In the genomic region with DNA sequence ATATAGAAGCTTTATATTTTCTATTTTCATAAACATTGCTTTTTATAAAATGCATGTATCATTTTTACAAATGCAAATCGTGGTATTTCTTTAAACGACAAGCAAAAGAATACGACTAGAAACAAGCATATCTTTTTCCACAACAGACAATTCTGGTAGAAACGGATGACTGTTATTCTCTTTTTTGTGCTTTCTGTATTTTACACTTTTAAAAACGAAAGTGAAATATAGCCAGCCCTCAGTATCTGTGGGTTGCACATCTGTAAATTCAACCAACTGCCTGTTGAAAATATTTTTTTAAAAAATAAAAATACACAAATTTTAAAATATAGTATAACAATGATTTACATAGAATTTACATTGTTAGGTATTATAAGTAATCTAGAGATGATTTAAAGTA, we compare ENCODE assay signal across 15 cellular contexts.
DNase-seq lines count a peak whose midpoint lies in the region; ATAC-seq, FAIRE-seq and TF ChIP-seq lines count a peak whose summit lies in the region.
"Had no signal": no experiment of that assay in that cellular context is flagged by ENCODE, and none has a peak within 500 bp of the region (broad histone marks: within the 10 kb centered on the region; RNA-seq: fewer than 3 reads in every experiment).

No MANE protein-coding gene starts in this region.

- H3K79me2 ChIP-seq in Loucy (ENCODE audit: insufficient read depth, low read length), result no peaks in the 10 kb centered on the region

- peak overlapping the region; percentile 45 for H3K9ac ChIP-seq in Loucy (ENCODE audit: low read depth, low read length, poor library complexity, severe bottlenecking)

- peak overlapping the region; percentile 83; the same call in 1 of the 2 replicates for H2AFZ ChIP-seq in Loucy (ENCODE audit: low read length)

- in situ Hi-C loops in KBM-7 (cut with MboI; ENCODE audit: low pct_unique_long_range_greater_than_20kb, low sequenced_read_pairs), result no loop called here

- intact Hi-C loops in left cardiac atrium (cut with DNase I), result no loop called here

- H3K4me3 ChIP-seq in Loucy (ENCODE audit: low read length, poor library complexity, severe bottlenecking), result peak overlapping the region; percentile 61
- H3K4me3 ChIP-seq: lung had no signal

- no peaks in the 10 kb centered on the region for H3K9me2 ChIP-seq in Loucy (replicated peaks; ENCODE audit: low read depth, low read length)

- no peaks in the 10 kb centered on the region for H3K9me3 ChIP-seq in Loucy (ENCODE audit: insufficient read depth, low read depth, low read length)

- H3K4me1 ChIP-seq in Loucy (ENCODE audit: insufficient read depth, low read length, poor library complexity, severe bottlenecking), result peaks cover 3% of the 10 kb centered on the region

- H4K20me1 ChIP-seq in Loucy (ENCODE audit: insufficient read depth, low read length, poor library complexity, severe bottlenecking), result no peaks in the 10 kb centered on the region

- DNase-seq in KBM-7, result no peak
- no peak for DNase-seq in left cardiac atrium
- DNase-seq: activated naive CD8-positive, alpha-beta T cell treated with anti-CD3 and anti-CD28 coated beads, Interleukin-2, amount 50 U/mL, for 24 hours; foreskin melanocyte; NCI-H1436; NCI-H510A treated with DMSO at 0.1 percent for 48 hours had no signal

- H3K27me3 ChIP-seq in Loucy (ENCODE audit: insufficient read depth, low read length, poor library complexity, severe bottlenecking), result no peaks in the 10 kb centered on the region

- no peaks in the 10 kb centered on the region for H3F3A ChIP-seq in Loucy (ENCODE audit: low read depth)

- TF ChIP-seq CTCF in Loucy (conservative IDR thresholded peaks at IDR 0.05; ENCODE audit: low read length), result no peak

- no peaks in the 10 kb centered on the region for H3K36me3 ChIP-seq in Loucy (ENCODE audit: insufficient read depth, low read length)

- peak overlapping the region; percentile 62 for H3K4me2 ChIP-seq in Loucy (ENCODE audit: low read depth, low read length, poor library complexity, severe bottlenecking)

- peak; percentile 70 for ATAC-seq in GM18867 (IDR thresholded peaks at IDR 0.05; ENCODE audit: unreplicated experiment)
- ATAC-seq in HG02870 (IDR thresholded peaks at IDR 0.05; ENCODE audit: unreplicated experiment), result peak; percentile 74
- no peak for ATAC-seq in HG02588 (IDR thresholded peaks at IDR 0.05; ENCODE audit: unreplicated experiment)
- ATAC-seq in HG03571 (IDR thresholded peaks at IDR 0.05; ENCODE audit: unreplicated experiment), result no peak
- ATAC-seq in left cardiac atrium, result no peak
- ATAC-seq: activated naive CD8-positive, alpha-beta T cell treated with anti-CD3 and anti-CD28 coated beads, Interleukin-2, amount 50 U/mL, for 24 hours; natural killer cell treated with Interleukin-12 subunit alpha and Interleukin-12 subunit beta and Interleukin-15 and Interleukin-18, amount 100 ng/mL, for 72 hours had no signal

- peak; percentile 63 for FAIRE-seq in G401.6 (lab: Jason Lieb, UNC)
- FAIRE-seq: H54 had no signal

Comparison
In these comparisons a context has a peak if more than half of its experiments do, and no peak if none do; other contexts are left out.
1. ATAC-seq: peak in GM18867 (single experiment) and HG02870 (single experiment); none in HG02588 (single experiment), HG03571 (single experiment) and left cardiac atrium (0 of 2).